Comparison of ENCODE assay signal across 9 cellular contexts in genomic region chr11:110538154-110538553, GRCh38.
"Had no signal": no experiment of that assay in that cellular context is flagged by ENCODE, and none has a peak within 500 bp of the region (broad histone marks: within the 10 kb centered on the region; RNA-seq: fewer than 3 reads in every experiment).

No MANE protein-coding gene starts in this region.

- H3K4me3 ChIP-seq: GM23248, GM23338, HAP-1 had no signal

- ATAC-seq: GM23338, HCT116 had no signal

- H3K9ac ChIP-seq: GM23248 had no signal

- H3K4me2 ChIP-seq: GM23338 had no signal

- H3K9me3 ChIP-seq: HAP-1 had no signal

- DNase-seq: GM23248, GOT3, H7, H9, HCEC 1CT, HFFc6 had no signal

- H3K36me3 ChIP-seq: HAP-1 had no signal

- H3K4me1 ChIP-seq: HAP-1 had no signal

- H2AFZ ChIP-seq: GM23248, GM23338 had no signal

- H3K27ac ChIP-seq: GM23248 had no signal
